ENCODE assay signal across 10 cellular contexts in genomic region chr3:49132073-49132436, GRCh38. TPM values are rescaled to one million over a fixed set of nuclear protein-coding genes. Genes with fewer than 3 reads are reported as not detected.
DNase-seq lines count a peak whose midpoint lies in the region; ATAC-seq, FAIRE-seq and TF ChIP-seq lines count a peak whose summit lies in the region.
"Had no signal": no experiment of that assay in that cellular context is flagged by ENCODE, and none has a peak within 500 bp of the region (broad histone marks: within the 10 kb centered on the region; RNA-seq: fewer than 3 reads in every experiment).

No MANE protein-coding gene starts in this region.

- H3K27me3 Mint-ChIP-seq in HFFc6 (ENCODE audit: insufficient read depth): peaks cover 4% of the 10 kb centered on the region; the same call in 1 of the 2 replicates
- H3K27me3 Mint-ChIP-seq in chondrocyte (ENCODE audit: low read depth): no peaks in the 10 kb centered on the region

- TF ChIP-seq POLR2A in HepG2 (IDR thresholded peaks at IDR 0.05; ENCODE audit: insufficient read depth in 1 of 2, low read depth in 2 of 2, low read length in 2 of 2): no peak

- no peaks in the 10 kb centered on the region for H3K9me3 ChIP-seq in HepG2 (ENCODE audit: low read length)
- no peaks in the 10 kb centered on the region for H3K9me3 ChIP-seq in stomach smooth muscle (ENCODE audit: control insufficient read depth in 2 of 2, low read length in 2 of 2)

- DNase-seq in HFFc6: no peak
- no peak for DNase-seq in chondrocyte (ENCODE audit: low spot score)
- no peak for DNase-seq in HepG2 (ENCODE audit: low spot score)
- DNase-seq in NCI-H187 (lab: John Stamatoyannopoulos, UW): no peak
- DNase-seq in dedifferentiated amniotic fluid mesenchymal stem cell (ENCODE audit: extremely low spot score): no peak
- no peak for DNase-seq in NCI-H446 (lab: John Stamatoyannopoulos, UW)
- DNase-seq in HK-2 (ENCODE audit: unreplicated experiment): no peak
- DNase-seq: activated naive CD8-positive, alpha-beta T cell treated with anti-CD3 and anti-CD28 coated beads, Interleukin-2, amount 50 U/mL, for 24 hours had no signal

- peak overlapping the region; percentile 97 for H3K4me2 ChIP-seq in HepG2 (ENCODE audit: low read depth, low read length)

- no peak for TF ChIP-seq RAD21 in HepG2 (CRISPR knock-in tag; IDR thresholded peaks at IDR 0.05)

- H2AFZ ChIP-seq in HepG2 (ENCODE audit: low read length): no peak overlapping the region

- TF ChIP-seq CTCF in HFFc6 (IDR thresholded peaks at IDR 0.05) (no peak; the same call in 1 of the 2 replicates), chondrocyte (IDR thresholded peaks at IDR 0.05) (no peak), HepG2 (CRISPR knock-in tag; IDR thresholded peaks at IDR 0.05) (no peak)

- H3K4me3 Mint-ChIP-seq in HFFc6 (peak overlapping the region; percentile 90), chondrocyte (ENCODE audit: unreplicated experiment) (peak overlapping the region; percentile 92)
- H3K4me3 Mint-ChIP-seq: activated naive CD8-positive, alpha-beta T cell treated with anti-CD3 and anti-CD28 coated beads, Interleukin-2, amount 50 U/mL, for 24 hours had no signal

- H3K4me1 ChIP-seq in HepG2 (ENCODE audit: insufficient read depth, low read length) (peaks cover 39% of the 10 kb centered on the region), stomach smooth muscle (ENCODE audit: control insufficient read depth, insufficient read depth, low read length) (peaks cover 37% of the 10 kb centered on the region)

- POLR2A ChIA-PET in HepG2 (lab: Yijun Ruan, JAX): interaction anchor here (0.9 to 8.5 kb wide), 16 partner anchors 8 to 392 kb away, joined by 3 to 110 read pairs (median 6); partner anchors contain the start of genes GPX1, IMPDH2, KLHDC8B and NDUFAF3

- CTCF ChIA-PET in HepG2 (lab: Yijun Ruan, JAX; ENCODE audit: low intra/inter-chr PET ratio, low total read pairs): no interaction called here

- H3K4me1 Mint-ChIP-seq in HFFc6 (ENCODE audit: low read depth) (peaks cover 26% of the 10 kb centered on the region), chondrocyte (ENCODE audit: low read depth) (peaks cover 32% of the 10 kb centered on the region)
- H3K4me1 Mint-ChIP-seq: activated naive CD8-positive, alpha-beta T cell treated with anti-CD3 and anti-CD28 coated beads, Interleukin-2, amount 50 U/mL, for 24 hours had no signal

- no peak for FAIRE-seq in HepG2 (lab: Jason Lieb, UNC)
- FAIRE-seq: G401.6 had no signal

- no peaks in the 10 kb centered on the region for H3K27me3 ChIP-seq in HepG2 (ENCODE audit: control insufficient read depth in 1 of 2, insufficient read depth in 2 of 2, low read length in 2 of 2)
- H3K27me3 ChIP-seq in stomach smooth muscle (ENCODE audit: control insufficient read depth in 1 of 2, insufficient read depth in 2 of 2, low read length in 2 of 2): no peaks in the 10 kb centered on the region

- in situ Hi-C loops in HepG2 (cut with HindIII; ENCODE audit: extremely low pct_ligation_motif_present, low pct_unique_long_range_greater_than_20kb): no loop called here

- no peak for TF ChIP-seq EP300 in HepG2 (IDR thresholded peaks at IDR 0.05; ENCODE audit: low read depth in 2 of 2, low read length in 2 of 2)
- TF ChIP-seq EP300 in HepG2 (CRISPR knock-in tag; IDR thresholded peaks at IDR 0.05; ENCODE audit: borderline replicate concordance): no peak

- H3K36me3 Mint-ChIP-seq in HFFc6 (ENCODE audit: low read depth) (peaks cover 24% of the 10 kb centered on the region), chondrocyte (ENCODE audit: low read depth) (peaks cover 16% of the 10 kb centered on the region)

- 25% methylated on average over 5 of the region's 9 CpGs for WGBS in HepG2 (ENCODE audit: low lambda C conversion rate)

- H3K9me3 Mint-ChIP-seq in HFFc6 (no peaks in the 10 kb centered on the region), chondrocyte (ENCODE audit: low read depth) (no peaks in the 10 kb centered on the region)
- H3K9me3 Mint-ChIP-seq: activated naive CD8-positive, alpha-beta T cell treated with anti-CD3 and anti-CD28 coated beads, Interleukin-2, amount 50 U/mL, for 24 hours had no signal

- peak overlapping the region; percentile 80 for H3K27ac ChIP-seq in HepG2 (ENCODE audit: extremely low read length, insufficient read depth, low read length)
- H3K27ac ChIP-seq in stomach smooth muscle (ENCODE audit: low read length): peak overlapping the region; percentile 91

- H3K4me3 ChIP-seq in HepG2 (replicated peaks in 1 of 3; ENCODE audit: insufficient read depth in 1 of 3, low read depth in 2 of 3, low read length in 3 of 3) (peak overlapping the region; percentile 72 to 78 (median 77)), stomach smooth muscle (ENCODE audit: low read length in 2 of 2) (peak overlapping the region; percentile 94 to 97)

- peak overlapping the region; percentile 75 for H3K9ac ChIP-seq in HepG2 (ENCODE audit: insufficient read depth, low read depth, low read length)
- peak overlapping the region; percentile 83 to 94 for H3K9ac ChIP-seq in stomach smooth muscle (ENCODE audit: low read length in 2 of 2)

- BruUV-seq in HepG2 (replicated peaks; lab: Mats Ljungman, UMichigan): no TSS peak

- H4K20me1 ChIP-seq in HepG2 (ENCODE audit: insufficient read depth, low read length): no peaks in the 10 kb centered on the region

- ATAC-seq in HepG2: no peak
- ATAC-seq: activated naive CD8-positive, alpha-beta T cell treated with anti-CD3 and anti-CD28 coated beads, Interleukin-2, amount 50 U/mL, for 24 hours had no signal

- intact Hi-C loops in HepG2 (cut with micrococcal nuclease; ENCODE audit: unreplicated experiment): loop anchor here (5.0 kb wide), 1 partner anchor 40 kb away; the partner anchor contains the start of gene QRICH1

- H3K27ac Mint-ChIP-seq in HFFc6: peak overlapping the region; percentile 96
- peak overlapping the region; percentile 91 for H3K27ac Mint-ChIP-seq in chondrocyte (ENCODE audit: unreplicated experiment)
- H3K27ac Mint-ChIP-seq: activated naive CD8-positive, alpha-beta T cell treated with anti-CD3 and anti-CD28 coated beads, Interleukin-2, amount 50 U/mL, for 24 hours had no signal

- H3K36me3 ChIP-seq in HepG2 (replicated peaks in 1 of 2; ENCODE audit: control insufficient read depth in 1 of 2, insufficient read depth in 2 of 2, low read length in 2 of 2): peaks cover 5 to 10% of the 10 kb centered on the region in 2 experiments; a peak in 2 of 5 replicates
- peaks cover 26 to 27% of the 10 kb centered on the region in 2 donors for H3K36me3 ChIP-seq in stomach smooth muscle (ENCODE audit: control insufficient read depth in 2 of 2, insufficient read depth in 2 of 2, low read length in 2 of 2)

- peaks cover 15% of the 10 kb centered on the region for H3K79me2 ChIP-seq in HepG2 (ENCODE audit: insufficient read depth, low read length)

RNA-seq across cellular contexts. Expression of gene LAMB2, which starts 0.8 kb away (rescaled TPM):
- 100 to 1,000 TPM; 432 to 518 (median 449) TPM for total RNA-seq in HFFc6 (2021; fragmentation: NEBNext Ultra II Directional; extraction: Animal tissue kit (Norgen Biotek cat#: 25700))
- total RNA-seq in chondrocyte: 824 to 1,096 TPM (median 1,075 TPM) in 3 replicates
- total RNA-seq in HepG2 (2016; rRNA removed; fragmentation: Illumina TruSeq; extraction: Trizol): 67.9 and 208 TPM in 2 replicates
- 13.5 and 15.2 TPM in 2 replicates for total RNA-seq in HepG2 (2016; cell fraction: cytosol; rRNA removed; fragmentation: Illumina TruSeq; extraction: Trizol; ENCODE audit: low read depth)
- 56.7 and 217 TPM in 2 replicates for total RNA-seq in HepG2 (2016; cell fraction: insoluble cytoplasmic fraction; rRNA removed; fragmentation: Illumina TruSeq; extraction: Trizol)
- 16.6 and 17.9 TPM in 2 replicates for total RNA-seq in HepG2 (2016; cell fraction: membrane; rRNA removed; fragmentation: Illumina TruSeq; extraction: Trizol)
- total RNA-seq in HepG2 (2016; cell fraction: nucleus; rRNA removed; fragmentation: Illumina TruSeq; extraction: Trizol): 198 and 230 TPM in 2 replicates
- polyA plus RNA-seq in HepG2 (2011; rRNA removed): 443 and 619 TPM in 2 replicates
- polyA plus RNA-seq in HepG2 (2011; cell fraction: cytosol; rRNA removed): 165 and 171 TPM in 2 replicates
- polyA plus RNA-seq in HepG2 (2011; cell fraction: nucleus; rRNA removed): 2,056 and 2,231 TPM in 2 replicates
- 234 and 362 TPM in 2 replicates for polyA plus RNA-seq in HepG2 (2012)
- 7.4 and 10.4 TPM in 2 replicates for polyA plus RNA-seq in HepG2 (2016; cell fraction: cytosol; fragmentation: Illumina TruSeq; extraction: Trizol; ENCODE audit: low read depth)
- 45.9 and 61.9 TPM in 2 replicates for polyA plus RNA-seq in HepG2 (2016; cell fraction: insoluble cytoplasmic fraction; fragmentation: Illumina TruSeq; extraction: Trizol; ENCODE audit: low read depth)
- 9.9 and 13.5 TPM in 2 replicates for polyA plus RNA-seq in HepG2 (2016; cell fraction: membrane; fragmentation: Illumina TruSeq; extraction: Trizol; ENCODE audit: low read depth)
- 423 and 430 TPM in 2 replicates for polyA plus RNA-seq in HepG2 (2016; cell fraction: nucleus; fragmentation: Illumina TruSeq; extraction: Trizol; ENCODE audit: insufficient read depth, low read depth)
- polyA minus RNA-seq in HepG2 (2011; rRNA and poly(A)+ RNA removed; ENCODE audit: low replicate concordance): 13.3 and 724 TPM in 2 replicates
- polyA minus RNA-seq in HepG2 (2011; cell fraction: cytosol; rRNA and poly(A)+ RNA removed): 108 and 211 TPM in 2 replicates
- 147 and 217 TPM in 2 replicates for polyA minus RNA-seq in HepG2 (2011; cell fraction: nucleus; rRNA and poly(A)+ RNA removed)

RNA-seq across cellular contexts. Expression of gene USP19, which starts 11.4 kb away (rescaled TPM):
- 10 to 100 TPM; 35.2 to 49.2 (median 42.6) TPM for total RNA-seq in HFFc6 (2021; fragmentation: NEBNext Ultra II Directional; extraction: Animal tissue kit (Norgen Biotek cat#: 25700))
- total RNA-seq in chondrocyte (34.2 to 43.4 TPM (median 35.6 TPM) in 3 replicates), HepG2 (2016; rRNA removed; fragmentation: Illumina TruSeq; extraction: Trizol) (31.7 and 33.8 TPM in 2 replicates)
- total RNA-seq in HepG2 (2016; cell fraction: cytosol; rRNA removed; fragmentation: Illumina TruSeq; extraction: Trizol; ENCODE audit: low read depth): 3.2 and 3.3 TPM in 2 replicates
- 28.9 and 29.8 TPM in 2 replicates for total RNA-seq in HepG2 (2016; cell fraction: insoluble cytoplasmic fraction; rRNA removed; fragmentation: Illumina TruSeq; extraction: Trizol)
- total RNA-seq in HepG2 (2016; cell fraction: membrane; rRNA removed; fragmentation: Illumina TruSeq; extraction: Trizol): 7.3 and 7.8 TPM in 2 replicates
- 30.6 and 33.3 TPM in 2 replicates for total RNA-seq in HepG2 (2016; cell fraction: nucleus; rRNA removed; fragmentation: Illumina TruSeq; extraction: Trizol)
- polyA plus RNA-seq in HepG2 (2011; rRNA removed): 28.3 and 36.6 TPM in 2 replicates
- 20.1 and 31.8 TPM in 2 replicates for polyA plus RNA-seq in HepG2 (2011; cell fraction: cytosol; rRNA removed)
- polyA plus RNA-seq in HepG2 (2011; cell fraction: nucleus; rRNA removed): 90.2 and 110 TPM in 2 replicates
- 21.9 and 23.6 TPM in 2 replicates for polyA plus RNA-seq in HepG2 (2012)
- 0.88 and 1.7 TPM in 2 replicates for polyA plus RNA-seq in HepG2 (2016; cell fraction: cytosol; fragmentation: Illumina TruSeq; extraction: Trizol; ENCODE audit: low read depth)
- 19.6 and 20.4 TPM in 2 replicates for polyA plus RNA-seq in HepG2 (2016; cell fraction: insoluble cytoplasmic fraction; fragmentation: Illumina TruSeq; extraction: Trizol; ENCODE audit: low read depth)
- polyA plus RNA-seq in HepG2 (2016; cell fraction: membrane; fragmentation: Illumina TruSeq; extraction: Trizol; ENCODE audit: low read depth): 2.9 and 3.5 TPM in 2 replicates
- polyA plus RNA-seq in HepG2 (2016; cell fraction: nucleus; fragmentation: Illumina TruSeq; extraction: Trizol; ENCODE audit: insufficient read depth, low read depth): 46.8 and 50.9 TPM in 2 replicates
- 183 and 184 TPM in 2 replicates for polyA minus RNA-seq in HepG2 (2011; rRNA and poly(A)+ RNA removed; ENCODE audit: low replicate concordance)
- 23.4 and 29.4 TPM in 2 replicates for polyA minus RNA-seq in HepG2 (2011; cell fraction: cytosol; rRNA and poly(A)+ RNA removed)
- polyA minus RNA-seq in HepG2 (2011; cell fraction: nucleus; rRNA and poly(A)+ RNA removed): 26.7 and 30.1 TPM in 2 replicates

RNA-seq across cellular contexts. Expression of gene QARS1, which starts 27.5 kb away (rescaled TPM):
- 100 to 1,000 TPM; 183 to 263 (median 237) TPM for total RNA-seq in HFFc6 (2021; fragmentation: NEBNext Ultra II Directional; extraction: Animal tissue kit (Norgen Biotek cat#: 25700))
- total RNA-seq in chondrocyte (144 to 225 TPM (median 177 TPM) in 3 replicates), HepG2 (2016; rRNA removed; fragmentation: Illumina TruSeq; extraction: Trizol) (307 and 408 TPM in 2 replicates)
- total RNA-seq in HepG2 (2016; cell fraction: cytosol; rRNA removed; fragmentation: Illumina TruSeq; extraction: Trizol; ENCODE audit: low read depth): 108 and 142 TPM in 2 replicates
- 307 and 376 TPM in 2 replicates for total RNA-seq in HepG2 (2016; cell fraction: insoluble cytoplasmic fraction; rRNA removed; fragmentation: Illumina TruSeq; extraction: Trizol)
- 314 and 352 TPM in 2 replicates for total RNA-seq in HepG2 (2016; cell fraction: membrane; rRNA removed; fragmentation: Illumina TruSeq; extraction: Trizol)
- 221 and 253 TPM in 2 replicates for total RNA-seq in HepG2 (2016; cell fraction: nucleus; rRNA removed; fragmentation: Illumina TruSeq; extraction: Trizol)
- 327 and 419 TPM in 2 replicates for polyA plus RNA-seq in HepG2 (2011; rRNA removed)
- 412 and 463 TPM in 2 replicates for polyA plus RNA-seq in HepG2 (2011; cell fraction: cytosol; rRNA removed)
- polyA plus RNA-seq in HepG2 (2011; cell fraction: nucleus; rRNA removed): 959 and 1,022 TPM in 2 replicates
- polyA plus RNA-seq in HepG2 (2012): 332 and 451 TPM in 2 replicates
- 127 and 157 TPM in 2 replicates for polyA plus RNA-seq in HepG2 (2016; cell fraction: cytosol; fragmentation: Illumina TruSeq; extraction: Trizol; ENCODE audit: low read depth)
- 340 and 376 TPM in 2 replicates for polyA plus RNA-seq in HepG2 (2016; cell fraction: insoluble cytoplasmic fraction; fragmentation: Illumina TruSeq; extraction: Trizol; ENCODE audit: low read depth)
- 292 and 350 TPM in 2 replicates for polyA plus RNA-seq in HepG2 (2016; cell fraction: membrane; fragmentation: Illumina TruSeq; extraction: Trizol; ENCODE audit: low read depth)
- 430 and 462 TPM in 2 replicates for polyA plus RNA-seq in HepG2 (2016; cell fraction: nucleus; fragmentation: Illumina TruSeq; extraction: Trizol; ENCODE audit: insufficient read depth, low read depth)
- polyA minus RNA-seq in HepG2 (2011; rRNA and poly(A)+ RNA removed; ENCODE audit: low replicate concordance): 258 and 464 TPM in 2 replicates
- polyA minus RNA-seq in HepG2 (2011; cell fraction: cytosol; rRNA and poly(A)+ RNA removed): 175 and 228 TPM in 2 replicates
- polyA minus RNA-seq in HepG2 (2011; cell fraction: nucleus; rRNA and poly(A)+ RNA removed): 194 and 201 TPM in 2 replicates

RNA-seq across cellular contexts. Expression of gene CCDC71, which starts 34.1 kb away (rescaled TPM):
- 10 to 100 TPM; 20.0 to 23.7 (median 21.9) TPM for total RNA-seq in HFFc6 (2021; fragmentation: NEBNext Ultra II Directional; extraction: Animal tissue kit (Norgen Biotek cat#: 25700))
- total RNA-seq in chondrocyte (18.1 to 19.4 TPM (median 18.7 TPM) in 3 replicates), HepG2 (2016; rRNA removed; fragmentation: Illumina TruSeq; extraction: Trizol) (13.3 and 14.3 TPM in 2 replicates)
- total RNA-seq in HepG2 (2016; cell fraction: cytosol; rRNA removed; fragmentation: Illumina TruSeq; extraction: Trizol; ENCODE audit: low read depth): 4.1 and 4.7 TPM in 2 replicates
- total RNA-seq in HepG2 (2016; cell fraction: insoluble cytoplasmic fraction; rRNA removed; fragmentation: Illumina TruSeq; extraction: Trizol): 12.6 and 13.9 TPM in 2 replicates
- 10.5 and 10.7 TPM in 2 replicates for total RNA-seq in HepG2 (2016; cell fraction: membrane; rRNA removed; fragmentation: Illumina TruSeq; extraction: Trizol)
- total RNA-seq in HepG2 (2016; cell fraction: nucleus; rRNA removed; fragmentation: Illumina TruSeq; extraction: Trizol): 9.0 and 9.1 TPM in 2 replicates
- 9.7 and 14.9 TPM in 2 replicates for polyA plus RNA-seq in HepG2 (2011; rRNA removed)
- 11.8 and 15.0 TPM in 2 replicates for polyA plus RNA-seq in HepG2 (2011; cell fraction: cytosol; rRNA removed)
- polyA plus RNA-seq in HepG2 (2011; cell fraction: nucleus; rRNA removed): 12.1 and 12.2 TPM in 2 replicates
- polyA plus RNA-seq in HepG2 (2012): 6.4 and 7.7 TPM in 2 replicates
- 2.1 and 3.0 TPM in 2 replicates for polyA plus RNA-seq in HepG2 (2016; cell fraction: cytosol; fragmentation: Illumina TruSeq; extraction: Trizol; ENCODE audit: low read depth)
- 15.2 TPM in 2 replicates for polyA plus RNA-seq in HepG2 (2016; cell fraction: insoluble cytoplasmic fraction; fragmentation: Illumina TruSeq; extraction: Trizol; ENCODE audit: low read depth)
- polyA plus RNA-seq in HepG2 (2016; cell fraction: membrane; fragmentation: Illumina TruSeq; extraction: Trizol; ENCODE audit: low read depth): 5.5 and 5.6 TPM in 2 replicates
- polyA plus RNA-seq in HepG2 (2016; cell fraction: nucleus; fragmentation: Illumina TruSeq; extraction: Trizol; ENCODE audit: insufficient read depth, low read depth): 9.9 and 12.2 TPM in 2 replicates
- polyA minus RNA-seq in HepG2 (2011; rRNA and poly(A)+ RNA removed; ENCODE audit: low replicate concordance): 56.3 and 64.8 TPM in 2 replicates
- 9.1 and 9.9 TPM in 2 replicates for polyA minus RNA-seq in HepG2 (2011; cell fraction: cytosol; rRNA and poly(A)+ RNA removed)
- 24.2 and 24.7 TPM in 2 replicates for polyA minus RNA-seq in HepG2 (2011; cell fraction: nucleus; rRNA and poly(A)+ RNA removed)

RNA-seq across cellular contexts. Expression of gene QRICH1, which starts 38.2 kb away (rescaled TPM):
- total RNA-seq in HFFc6 (2021; fragmentation: NEBNext Ultra II Directional; extraction: Animal tissue kit (Norgen Biotek cat#: 25700)): 100 to 1,000 TPM in 2 of 6 experiments, 10 to 100 TPM in 4; 88.7 to 106 (median 94.6) TPM
- total RNA-seq in chondrocyte (77.5 to 89.5 TPM (median 79.3 TPM) in 3 replicates), HepG2 (2016; rRNA removed; fragmentation: Illumina TruSeq; extraction: Trizol) (35.5 and 52.6 TPM in 2 replicates)
- 266 and 294 TPM in 2 replicates for total RNA-seq in HepG2 (2016; cell fraction: cytosol; rRNA removed; fragmentation: Illumina TruSeq; extraction: Trizol; ENCODE audit: low read depth)
- total RNA-seq in HepG2 (2016; cell fraction: insoluble cytoplasmic fraction; rRNA removed; fragmentation: Illumina TruSeq; extraction: Trizol): 33.2 and 51.7 TPM in 2 replicates
- total RNA-seq in HepG2 (2016; cell fraction: membrane; rRNA removed; fragmentation: Illumina TruSeq; extraction: Trizol): 41.6 and 44.2 TPM in 2 replicates
- 41.5 and 47.9 TPM in 2 replicates for total RNA-seq in HepG2 (2016; cell fraction: nucleus; rRNA removed; fragmentation: Illumina TruSeq; extraction: Trizol)
- 97.3 and 102 TPM in 2 replicates for polyA plus RNA-seq in HepG2 (2011; rRNA removed)
- 42.9 and 53.6 TPM in 2 replicates for polyA plus RNA-seq in HepG2 (2011; cell fraction: cytosol; rRNA removed)
- 255 and 263 TPM in 2 replicates for polyA plus RNA-seq in HepG2 (2011; cell fraction: nucleus; rRNA removed)
- 28.8 and 36.3 TPM in 2 replicates for polyA plus RNA-seq in HepG2 (2012)
- 2.6 and 2.7 TPM in 2 replicates for polyA plus RNA-seq in HepG2 (2016; cell fraction: cytosol; fragmentation: Illumina TruSeq; extraction: Trizol; ENCODE audit: low read depth)
- polyA plus RNA-seq in HepG2 (2016; cell fraction: insoluble cytoplasmic fraction; fragmentation: Illumina TruSeq; extraction: Trizol; ENCODE audit: low read depth): 36.0 and 40.4 TPM in 2 replicates
- polyA plus RNA-seq in HepG2 (2016; cell fraction: membrane; fragmentation: Illumina TruSeq; extraction: Trizol; ENCODE audit: low read depth): 7.9 and 8.4 TPM in 2 replicates
- 124 and 129 TPM in 2 replicates for polyA plus RNA-seq in HepG2 (2016; cell fraction: nucleus; fragmentation: Illumina TruSeq; extraction: Trizol; ENCODE audit: insufficient read depth, low read depth)
- 112 and 145 TPM in 2 replicates for polyA minus RNA-seq in HepG2 (2011; rRNA and poly(A)+ RNA removed; ENCODE audit: low replicate concordance)
- polyA minus RNA-seq in HepG2 (2011; cell fraction: cytosol; rRNA and poly(A)+ RNA removed): 63.6 and 68.3 TPM in 2 replicates
- 49.3 and 63.3 TPM in 2 replicates for polyA minus RNA-seq in HepG2 (2011; cell fraction: nucleus; rRNA and poly(A)+ RNA removed)
